ENCODE assay signal across 16 cellular contexts in genomic region chr5:142102980-142103379, GRCh38.
"Had no signal": no experiment of that assay in that cellular context is flagged by ENCODE, and none has a peak within 500 bp of the region (broad histone marks: within the 10 kb centered on the region; RNA-seq: fewer than 3 reads in every experiment).

No MANE protein-coding gene starts in this region.

- DNase-seq: activated B cell treated with CpG ODN at 0.5 μM for 24 hours; activated CD4-positive, alpha-beta T cell treated with anti-CD3 and anti-CD28 coated beads for 48 hours; effector CD8-positive, alpha-beta T cell; mesenchymal stem cell; natural killer cell; pancreas; right lobe of liver; small intestine; stimulated activated CD4-positive, alpha-beta T cell treated with anti-CD3 and anti-CD28 coated beads, Interleukin-15, amount 100 ng/mL, for 24 hours; stimulated activated CD4-positive, alpha-beta T cell treated with anti-CD3 and anti-CD28 coated beads, Interleukin-2, amount 100 ng/mL, for 48 hours; T-helper 9 cell; testis had no signal

- H3K4me1 ChIP-seq: pancreas, right lobe of liver had no signal

- H3K9me3 Mint-ChIP-seq: activated B cell treated with CpG ODN at 0.5 μM for 24 hours, natural killer cell, type B pancreatic cell had no signal

- H3K4me3 ChIP-seq: esophagus muscularis mucosa, pancreas, right lobe of liver, SK-N-MC, testis had no signal

- H3K27ac ChIP-seq: esophagus muscularis mucosa, neutrophil, pancreas, right lobe of liver, SK-N-MC, testis had no signal

- H3K27me3 ChIP-seq: esophagus muscularis mucosa, pancreas, right lobe of liver, testis had no signal

- H3K9me3 ChIP-seq: esophagus muscularis mucosa, neutrophil, pancreas, right lobe of liver, testis had no signal

- H3K36me3 ChIP-seq: esophagus muscularis mucosa, neutrophil, pancreas, right lobe of liver had no signal

- H3K4me1 Mint-ChIP-seq: activated B cell treated with CpG ODN at 0.5 μM for 24 hours had no signal

- ATAC-seq: natural killer cell, pancreas had no signal

- H3K4me3 Mint-ChIP-seq: activated B cell treated with CpG ODN at 0.5 μM for 24 hours, natural killer cell, type B pancreatic cell had no signal

- H3K36me3 Mint-ChIP-seq: natural killer cell, type B pancreatic cell had no signal

- FAIRE-seq: pancreas, small intestine had no signal

- H3K27me3 Mint-ChIP-seq: type B pancreatic cell had no signal

- H3K27ac Mint-ChIP-seq: activated B cell treated with CpG ODN at 0.5 μM for 24 hours, natural killer cell, type B pancreatic cell had no signal
